In the genomic region with DNA sequence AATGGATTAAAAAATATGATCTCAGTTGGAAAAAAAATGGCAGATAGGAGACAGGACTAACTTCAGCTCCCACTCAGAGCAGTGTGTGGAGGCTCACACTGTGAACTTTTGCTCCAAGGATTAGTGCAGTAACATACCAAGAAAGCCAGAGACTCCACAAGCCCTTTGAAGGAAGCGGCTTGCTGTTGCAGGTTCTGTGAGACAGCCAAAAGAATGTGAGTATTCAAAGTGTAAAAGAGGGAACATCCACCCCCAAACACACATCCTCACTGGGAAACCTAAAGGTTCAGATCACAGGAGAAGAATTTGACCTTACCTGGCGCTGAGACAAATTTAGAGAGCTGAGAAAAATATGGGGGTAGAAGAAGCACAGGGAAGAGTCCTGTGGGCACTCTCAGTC, we compare ENCODE assay signal across 18 cellular contexts.
DNase-seq lines count a peak whose midpoint lies in the region; ATAC-seq and TF ChIP-seq lines count a peak whose summit lies in the region.
"Had no signal": no experiment of that assay in that cellular context is flagged by ENCODE, and none has a peak within 500 bp of the region (broad histone marks: within the 10 kb centered on the region; RNA-seq: fewer than 3 reads in every experiment).

No MANE protein-coding gene starts in this region.

- H3K4me3 ChIP-seq in Panc1 (ENCODE audit: low read depth in 2 of 2, low read length in 2 of 2) (peak overlapping the region in 1 of 2 experiments; percentile 25; a peak in 2 of 4 replicates), retinal pigment epithelial cell (ENCODE audit: low read length) (no peak overlapping the region)
- H3K4me3 ChIP-seq: SJCRH30, spleen had no signal

- 0 out of 2 replicates have a peak, but pooled peaks cover 3% of the 10 kb centered on the region for H3K9me3 ChIP-seq in Panc1 (ENCODE audit: control insufficient read depth, insufficient read depth, low read depth, low read length)

- H3K27me3 ChIP-seq in Panc1 (ENCODE audit: control insufficient read depth, insufficient read depth, low read length), result no peaks in the 10 kb centered on the region
- H3K27me3 ChIP-seq: neutrophil, SJCRH30, spleen had no signal

- CTCF ChIA-PET in Panc1 (lab: Charles Lee), result no interaction called here

- in situ Hi-C loops in Panc1 (cut with HindIII; ENCODE audit: low pct_unique_long_range_greater_than_20kb, low sequenced_read_pairs), result no loop called here

- BruUV-seq in Panc1 (replicated peaks; lab: Mats Ljungman, UMichigan), result no TSS peak

- 0 out of 2 replicates have a peak, but pooled peaks cover 7% of the 10 kb centered on the region for H3K4me1 ChIP-seq in Panc1 (ENCODE audit: control insufficient read depth, insufficient read depth, low read length)
- H3K4me1 ChIP-seq: SJCRH30, spleen had no signal

- H3K27ac ChIP-seq in Panc1 (ENCODE audit: low read length) (peak overlapping the region; percentile 19), epithelial cell of prostate (peak overlapping the region; percentile 10)
- H3K27ac ChIP-seq: neutrophil, SJCRH30, spleen had no signal

- DNase-seq in Panc1 (ENCODE audit: low read depth, low spot score) (no peak), epithelial cell of prostate (ENCODE audit: low read depth, low spot score) (no peak), retinal pigment epithelial cell (ENCODE audit: low read depth) (peak; percentile 66), NCI-H128 (lab: John Stamatoyannopoulos, UW; ENCODE audit: unreplicated experiment) (no peak)
- no peak for DNase-seq in stimulated activated naive CD4-positive, alpha-beta T cell (lab: John Stamatoyannopoulos, UW)
- DNase-seq in stimulated activated CD8-positive, alpha-beta memory T cell treated with anti-CD3 and anti-CD28 coated beads, Interleukin-4, amount 100 ng/mL, for 48 hours, result no peak
- no peak for DNase-seq in stimulated activated CD4-positive, alpha-beta T cell treated with anti-CD3 and anti-CD28 coated beads, Interleukin-4, amount 100 ng/mL, for 4 hours
- DNase-seq: activated CD4-positive, alpha-beta T cell treated with anti-CD3 and anti-CD28 coated beads, Interleukin-2, amount 10 ng/mL, durations not matched to agents 24 days and 14 days; activated naive CD4-positive, alpha-beta T cell treated with anti-CD3 and anti-CD28 coated beads, Interleukin-2, amount 50 U/mL, for 16 hours; caudate nucleus; foreskin melanocyte; NK-92 treated with Interleukin-12 subunit alpha and Interleukin-12 subunit beta, amount 100 ng/mL, for 24 hours; spleen; stimulated activated naive CD8-positive, alpha-beta T cell treated with anti-CD3 and anti-CD28 coated beads, Interleukin-15, amount 100 ng/mL, for 72 hours; T1000 had no signal

- intact Hi-C loops in Panc1 (cut with micrococcal nuclease; ENCODE audit: unreplicated experiment), result loop anchor here (10.0 kb wide), 1 partner anchor 277 kb away; no protein-coding TSS in a partner anchor

- ATAC-seq in GM18868 (IDR thresholded peaks at IDR 0.05; ENCODE audit: unreplicated experiment) (peak; percentile 4), Panc1 (peak; percentile 83)
- ATAC-seq: stimulated activated naive CD8-positive, alpha-beta T cell treated with anti-CD3 and anti-CD28 coated beads, Interleukin-15, amount 100 ng/mL, for 72 hours had no signal

- TF ChIP-seq CTCF in Panc1 (IDR thresholded peaks at IDR 0.05) (no peak), retinal pigment epithelial cell (conservative IDR thresholded peaks at IDR 0.05; ENCODE audit: low read depth, low read length) (no peak)

- no peaks in the 10 kb centered on the region; the same call in 1 of the 2 replicates for H3K36me3 ChIP-seq in Panc1 (ENCODE audit: control insufficient read depth, insufficient read depth, low read length)
- H3K36me3 ChIP-seq: neutrophil, SJCRH30, spleen had no signal

- POLR2A ChIA-PET in Panc1 (lab: Charles Lee), result no interaction called here
